Comparison of ENCODE assay signal across 8 cellular contexts in the genomic region with DNA sequence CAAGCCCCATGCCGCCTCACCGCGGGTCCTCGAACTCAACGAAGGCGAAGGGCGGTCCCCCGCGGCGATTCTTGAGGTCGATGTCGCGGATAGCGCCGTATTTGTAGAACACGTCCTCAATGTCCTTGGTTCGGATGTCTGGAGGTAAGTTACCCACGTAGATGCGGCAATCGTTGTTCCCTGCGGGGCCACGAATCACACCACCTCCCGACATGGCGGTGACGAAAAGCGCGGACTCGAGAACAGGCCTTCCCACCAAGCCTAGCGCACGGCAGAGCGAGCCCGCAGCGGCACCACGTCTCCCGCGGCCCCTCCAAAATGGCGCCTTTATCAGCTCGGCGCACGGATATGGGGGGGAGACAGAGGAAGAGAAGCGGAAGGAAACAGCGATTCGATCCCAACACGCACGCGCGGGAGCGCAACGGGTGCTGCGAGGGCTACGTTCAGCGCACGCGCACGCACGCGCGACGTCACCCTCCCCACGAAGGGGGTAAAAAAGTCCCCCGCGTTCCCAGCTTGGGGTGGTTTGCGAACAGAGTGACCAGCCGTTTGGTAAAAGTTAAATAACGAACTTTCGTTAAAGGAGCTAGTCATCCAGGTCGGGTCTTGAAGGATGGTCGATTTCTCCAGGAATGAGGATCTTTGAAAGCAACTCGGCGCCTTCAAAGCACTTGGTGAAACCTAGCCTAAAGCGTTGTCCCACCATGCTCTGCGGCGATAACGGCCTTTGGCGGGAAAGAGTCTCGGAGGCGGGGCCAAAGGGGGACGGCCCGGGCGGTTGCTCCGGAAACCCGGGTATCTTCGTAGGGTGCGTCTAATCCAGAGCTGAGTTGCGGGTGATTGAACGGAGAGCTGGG. TPM values are rescaled to one million over a fixed set of nuclear protein-coding genes. Genes with fewer than 3 reads are reported as not detected.
DNase-seq lines count a peak whose midpoint lies in the region; ATAC-seq lines count a peak whose summit lies in the region.

A gene with protein sequence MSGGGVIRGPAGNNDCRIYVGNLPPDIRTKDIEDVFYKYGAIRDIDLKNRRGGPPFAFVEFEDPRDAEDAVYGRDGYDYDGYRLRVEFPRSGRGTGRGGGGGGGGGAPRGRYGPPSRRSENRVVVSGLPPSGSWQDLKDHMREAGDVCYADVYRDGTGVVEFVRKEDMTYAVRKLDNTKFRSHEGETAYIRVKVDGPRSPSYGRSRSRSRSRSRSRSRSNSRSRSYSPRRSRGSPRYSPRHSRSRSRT (minus strand): TSS at position 323 of the 857 bp plus-strand sequence. CDS start 109 bp downstream, at position 214.

- CTCF ChIA-PET in activated CD4-positive, alpha-beta T cell treated with anti-CD3 and anti-CD28 coated beads, Interleukin-2, amount 10 ng/mL, durations not matched to agents 7 days and 5 days (lab: Charles Lee), result interaction anchor here (0.7 to 2.4 kb wide), 9 partner anchors 8 to 173 kb away, joined by 3 to 15 read pairs (median 3); a partner anchor contains a TSS

- POLR2A ChIA-PET in activated CD4-positive, alpha-beta T cell treated with anti-CD3 and anti-CD28 coated beads, Interleukin-2, amount 10 ng/mL, durations not matched to agents 7 days and 5 days (lab: Charles Lee), result interaction anchor here (0.7 to 2.2 kb wide), 8 partner anchors 11 to 337 kb away, joined by 3 to 8 read pairs (median 4); a partner anchor contains a TSS

- peak within 1 kb of the TSS; percentile 98 for H3K4me3 ChIP-seq in BLaER1

- H3K27me3 ChIP-seq in BLaER1, result no peaks in the 10 kb centered on the region

- H3K27ac ChIP-seq in BLaER1, result peak within 1 kb of the TSS; percentile 99

- peaks cover 43% of the 10 kb centered on the region for H3K4me1 ChIP-seq in BLaER1

- peaks cover 39% of the 10 kb centered on the region for H3K36me3 ChIP-seq in BLaER1

- no peaks in the 10 kb centered on the region for H3K27me3 Mint-ChIP-seq in activated CD4-positive, alpha-beta T cell treated with anti-CD3 and anti-CD28 coated beads, Interleukin-2, amount 10 ng/mL, durations not matched to agents 7 days and 5 days

- H3K9me3 ChIP-seq in BLaER1, result peaks cover 11% of the 10 kb centered on the region

- H3K4me1 Mint-ChIP-seq in activated CD4-positive, alpha-beta T cell treated with anti-CD3 and anti-CD28 coated beads, Interleukin-2, amount 10 ng/mL, durations not matched to agents 7 days and 5 days, result peaks cover 50% of the 10 kb centered on the region

- peak within 1 kb of the TSS; percentile 91 for H3K4me2 ChIP-seq in BLaER1

- DNase-seq in NCI-H69 (lab: John Stamatoyannopoulos, UW) (peak; percentile 100), dedifferentiated amniotic fluid mesenchymal stem cell (ENCODE audit: extremely low spot score) (peak; percentile 98), left lobe of liver (ENCODE audit: low spot score) (peak; percentile 97)
- peak; percentile 98 for DNase-seq in activated CD4-positive, alpha-beta T cell treated with anti-CD3 and anti-CD28 coated beads, Interleukin-2, amount 10 ng/mL, durations not matched to agents 7 days and 5 days
- peak; percentile 97 for DNase-seq in stimulated activated CD4-positive, alpha-beta T cell treated with anti-CD3 and anti-CD28 coated beads, Interleukin-2, amount 100 ng/mL, for 4 hours (ENCODE audit: low read depth)

- H3K9ac ChIP-seq in BLaER1, result peak within 1 kb of the TSS; percentile 100

- H3K4me3 Mint-ChIP-seq in activated CD4-positive, alpha-beta T cell treated with anti-CD3 and anti-CD28 coated beads, Interleukin-2, amount 10 ng/mL, durations not matched to agents 7 days and 5 days, result peak within 1 kb of the TSS; percentile 94

- ATAC-seq in GM19328 (IDR thresholded peaks at IDR 0.05; ENCODE audit: unreplicated experiment), result peak; percentile 78
- peak; percentile 83 for ATAC-seq in HG03520 (IDR thresholded peaks at IDR 0.05; ENCODE audit: unreplicated experiment)
- ATAC-seq in left lobe of liver, result peak; percentile 94

- peak within 1 kb of the TSS; percentile 98 for H3K27ac Mint-ChIP-seq in activated CD4-positive, alpha-beta T cell treated with anti-CD3 and anti-CD28 coated beads, Interleukin-2, amount 10 ng/mL, durations not matched to agents 7 days and 5 days

- H4K20me1 ChIP-seq in BLaER1, result peaks cover 48% of the 10 kb centered on the region

- H3K36me3 Mint-ChIP-seq in activated CD4-positive, alpha-beta T cell treated with anti-CD3 and anti-CD28 coated beads, Interleukin-2, amount 10 ng/mL, durations not matched to agents 7 days and 5 days (ENCODE audit: low read depth), result peaks cover 55% of the 10 kb centered on the region

- no peaks in the 10 kb centered on the region for H3K9me3 Mint-ChIP-seq in activated CD4-positive, alpha-beta T cell treated with anti-CD3 and anti-CD28 coated beads, Interleukin-2, amount 10 ng/mL, durations not matched to agents 7 days and 5 days

RNA-seq across cellular contexts. Expression of the gene that starts here (rescaled TPM):
- total RNA-seq in activated CD4-positive, alpha-beta T cell treated with anti-CD3 and anti-CD28 coated beads, Interleukin-2, amount 10 ng/mL, durations not matched to agents 7 days and 5 days, result 100 to 1,000 TPM; 363 to 365 TPM
- 81.6 TPM for total RNA-seq in left lobe of liver

Comparison
In these comparisons a context has a peak if more than half of its experiments do, and no peak if none do; other contexts are left out.
1. Peak in every context shown above with its lines: DNase-seq, ATAC-seq, H3K4me3 ChIP-seq and H3K27ac ChIP-seq.